Comparison of ENCODE assay signal across 15 cellular contexts in genomic region chr1:241842565-241842964, GRCh38. TPM values are rescaled to one million over a fixed set of nuclear protein-coding genes. Genes with fewer than 3 reads are reported as not detected.
DNase-seq lines count a peak whose midpoint lies in the region; ATAC-seq and TF ChIP-seq lines count a peak whose summit lies in the region.
"Had no signal": no experiment of that assay in that cellular context is flagged by ENCODE, and none has a peak within 500 bp of the region (broad histone marks: within the 10 kb centered on the region; RNA-seq: fewer than 3 reads in every experiment).

No MANE protein-coding gene starts in this region.

- DNase-seq in NCI-H2107 treated with DMSO at 0.1 percent for 48 hours (lab: John Stamatoyannopoulos, UW; ENCODE audit: unreplicated experiment) (peak; percentile 71), NCI-H2107 (lab: John Stamatoyannopoulos, UW) (no peak), RKO (ENCODE audit: low spot score) (peak; percentile 20), fibroblast of mammary gland (ENCODE audit: low read depth) (peak; percentile 52), psoas muscle (no peak), iPS-NIHi11 (ENCODE audit: low spot score) (no peak), NCI-H510A treated with DMSO at 0.1 percent for 48 hours (lab: John Stamatoyannopoulos, UW) (no peak)
- DNase-seq: 8988T; activated naive CD4-positive, alpha-beta T cell; hippocampal formation; NCI-H1105 treated with DMSO at 0.1 percent for 48 hours; stimulated activated naive CD4-positive, alpha-beta T cell had no signal

- ATAC-seq in psoas muscle (peak; percentile 79 to 93 (median 84)), GM19397 (IDR thresholded peaks at IDR 0.05; ENCODE audit: unreplicated experiment) (no peak)
- ATAC-seq: activated CD4-positive, CD25-positive, alpha-beta regulatory T cell treated with anti-CD3 and anti-CD28 coated beads, Interleukin-2, amount 50 U/mL, for 24 hours had no signal

- TF ChIP-seq CTCF in fibroblast of mammary gland (conservative IDR thresholded peaks at IDR 0.05; ENCODE audit: control insufficient read depth, insufficient read depth, low read depth, low read length) (no peak), psoas muscle (IDR thresholded peaks at IDR 0.05) (no peak)

- no peak overlapping the region for H3K27ac ChIP-seq in psoas muscle
- H3K27ac ChIP-seq: coronary artery had no signal

- no peaks in the 10 kb centered on the region for H3K4me1 ChIP-seq in psoas muscle

- H3K27me3 ChIP-seq in psoas muscle (ENCODE audit: insufficient read depth in 3 of 3, low read length in 2 of 3) = no peaks in the 10 kb centered on the region

- H3K9me3 ChIP-seq in psoas muscle = no peaks in the 10 kb centered on the region

- intact Hi-C loops in psoas muscle (cut with DNase I) = loop anchor here (10.0 kb wide), 3 partner anchors 198 to 328 kb away; partner anchors contain the start of genes CHML (in 1 of the 2), FH (in 1 of the 2), KMO (in 1 of the 2) and OPN3 (in 1 of the 2)

- no peaks in the 10 kb centered on the region for H3K36me3 ChIP-seq in psoas muscle (ENCODE audit: insufficient read depth in 1 of 2, low read depth in 1 of 2)

- WGBS in psoas muscle, 3 donors = 77 to 85% (median 84%) methylated on average over 2 of the region's 2 CpGs

- H3K4me3 ChIP-seq in fibroblast of mammary gland (ENCODE audit: control insufficient read depth, low read depth, low read length) = no peak overlapping the region
- H3K4me3 ChIP-seq in psoas muscle = no peak overlapping the region
- H3K4me3 ChIP-seq: coronary artery had no signal

RNA-seq across cellular contexts. Expression of gene EXO1, which starts 5.4 kb away (rescaled TPM):
- total RNA-seq in psoas muscle = under 1 TPM in 1 of 4 donors, not detected in 3; 0.32 TPM
- under 1 TPM in 2 of 3 donors, not detected in 1; 0.06 to 0.17 TPM for polyA plus RNA-seq in psoas muscle

Comparison
In these comparisons a context has a peak if more than half of its experiments do, and no peak if none do; other contexts are left out.
1. DNase-seq: peak in NCI-H2107 treated with DMSO at 0.1 percent for 48 hours (single experiment), RKO (single experiment) and fibroblast of mammary gland (single experiment); none in NCI-H2107 (single experiment), psoas muscle (0 of 2), iPS-NIHi11 (single experiment) and NCI-H510A treated with DMSO at 0.1 percent for 48 hours (single experiment).